Comparison of ENCODE assay signal across 1 cellular context in genomic region chr11:45961841-45962240, GRCh38.
TF ChIP-seq lines count a peak whose summit lies in the region.

No MANE protein-coding gene starts in this region.

TF ChIP-seq in GM12878, 131 proteins besides CTCF, POLR2A, EP300 and RAD21 (continued from another document):
- TF ChIP-seq ZBTB11 (CRISPR knock-in tag; IDR thresholded peaks at IDR 0.05) (no peak), KAT2A (conservative IDR thresholded peaks at IDR 0.05; ENCODE audit: control insufficient read depth, low read depth, low read length) (no peak), DPF2 (IDR thresholded peaks at IDR 0.05) (no peak), ASH2L (IDR thresholded peaks at IDR 0.05; ENCODE audit: borderline replicate concordance, low read depth) (no peak), MLLT1 (IDR thresholded peaks at IDR 0.05) (no peak)
